ENCODE assay signal across 26 cellular contexts in the genomic region with DNA sequence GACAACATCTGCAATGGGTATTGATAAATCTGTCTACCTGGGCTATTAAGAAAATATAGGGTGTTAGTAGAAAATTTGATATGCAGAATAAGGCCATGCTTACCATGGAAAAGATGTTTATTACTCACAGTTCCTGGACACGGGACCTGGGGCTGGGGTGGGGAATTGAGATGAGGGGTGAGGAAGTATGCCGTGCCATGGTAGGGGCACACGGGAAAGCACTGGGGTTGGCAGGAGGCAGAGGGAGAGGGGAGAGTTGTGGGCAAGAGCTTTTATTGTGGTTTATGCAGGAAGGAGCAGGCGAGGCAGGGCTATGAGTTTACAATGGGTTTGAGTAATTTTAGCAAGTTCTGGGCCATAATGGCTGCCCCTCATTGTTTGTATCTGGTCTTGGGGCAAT.
DNase-seq lines count a peak whose midpoint lies in the region; ATAC-seq and TF ChIP-seq lines count a peak whose summit lies in the region.
"Had no signal": no experiment of that assay in that cellular context is flagged by ENCODE, and none has a peak within 500 bp of the region (broad histone marks: within the 10 kb centered on the region; RNA-seq: fewer than 3 reads in every experiment).

No MANE protein-coding gene starts in this region.

- H3K9me3 ChIP-seq in HEK293 (ENCODE audit: control insufficient read depth, insufficient read depth, low read depth, low read length) = no peaks in the 10 kb centered on the region; the same call in 1 of the 2 replicates

- no peak overlapping the region for H3K4me3 ChIP-seq in HEK293 (ENCODE audit: low read depth, low read length)
- H3K4me3 ChIP-seq: A549, GM12878 had no signal

- peaks cover 2% of the 10 kb centered on the region for H3K9me3 Mint-ChIP-seq in natural killer cell treated with Interleukin-12 subunit alpha and Interleukin-12 subunit beta and Interleukin-15 and Interleukin-18, amount 100 ng/mL, for 72 hours
- H3K9me3 Mint-ChIP-seq in natural killer cell = no peaks in the 10 kb centered on the region
- peaks cover 28% of the 10 kb centered on the region for H3K9me3 Mint-ChIP-seq in WTC11
- peaks cover 6% of the 10 kb centered on the region for H3K9me3 Mint-ChIP-seq in glutamatergic neuron (ENCODE audit: unreplicated experiment)
- peaks cover 15% of the 10 kb centered on the region for H3K9me3 Mint-ChIP-seq in T-helper 2 cell treated with Interferon-gamma antibody and Interleukin-4, amounts not matched to agents 5 μg/mL and 100 μg/mL, for 36 hours

- peak overlapping the region; percentile 10 for H3K4me3 Mint-ChIP-seq in natural killer cell treated with Interleukin-12 subunit alpha and Interleukin-12 subunit beta and Interleukin-15 and Interleukin-18, amount 100 ng/mL, for 72 hours
- H3K4me3 Mint-ChIP-seq in natural killer cell = no peak overlapping the region
- H3K4me3 Mint-ChIP-seq in WTC11 = no peak overlapping the region
- no peak overlapping the region for H3K4me3 Mint-ChIP-seq in glutamatergic neuron (ENCODE audit: unreplicated experiment)
- no peak overlapping the region for H3K4me3 Mint-ChIP-seq in T-helper 2 cell treated with Interferon-gamma antibody and Interleukin-4, amounts not matched to agents 5 μg/mL and 100 μg/mL, for 36 hours
- H3K4me3 Mint-ChIP-seq: B cell; CD14-positive monocyte; CD4-positive, alpha-beta memory T cell; CD4-positive, CD25-positive, alpha-beta regulatory T cell; CD8-positive, alpha-beta memory T cell had no signal

- CTCF ChIA-PET in HEK293 (lab: Yijun Ruan, JAX) = no interaction called here
- CTCF ChIA-PET in WTC11 (lab: Charles Lee) = no interaction called here

- peaks cover 4% of the 10 kb centered on the region for H3K36me3 Mint-ChIP-seq in natural killer cell treated with Interleukin-12 subunit alpha and Interleukin-12 subunit beta and Interleukin-15 and Interleukin-18, amount 100 ng/mL, for 72 hours
- no peaks in the 10 kb centered on the region for H3K36me3 Mint-ChIP-seq in natural killer cell
- H3K36me3 Mint-ChIP-seq in WTC11 = peaks cover 85% of the 10 kb centered on the region
- peaks cover 3% of the 10 kb centered on the region for H3K36me3 Mint-ChIP-seq in glutamatergic neuron (ENCODE audit: unreplicated experiment)
- H3K36me3 Mint-ChIP-seq in T-helper 2 cell treated with Interferon-gamma antibody and Interleukin-4, amounts not matched to agents 5 μg/mL and 100 μg/mL, for 36 hours (ENCODE audit: low read depth) = no peaks in the 10 kb centered on the region
- H3K36me3 Mint-ChIP-seq: CD14-positive monocyte; CD4-positive, CD25-positive, alpha-beta regulatory T cell had no signal

- peaks cover 9 to 12% of the 10 kb centered on the region in 2 donors for H3K4me1 Mint-ChIP-seq in natural killer cell treated with Interleukin-12 subunit alpha and Interleukin-12 subunit beta and Interleukin-15 and Interleukin-18, amount 100 ng/mL, for 72 hours (ENCODE audit: low read depth in 2 of 2)
- H3K4me1 Mint-ChIP-seq in natural killer cell (no peaks in the 10 kb centered on the region), WTC11 (peaks cover 73% of the 10 kb centered on the region), glutamatergic neuron (ENCODE audit: low read depth, unreplicated experiment) (peaks cover 32% of the 10 kb centered on the region)
- no peaks in the 10 kb centered on the region for H3K4me1 Mint-ChIP-seq in T-helper 2 cell treated with Interferon-gamma antibody and Interleukin-4, amounts not matched to agents 5 μg/mL and 100 μg/mL, for 36 hours (ENCODE audit: low read depth)
- H3K4me1 Mint-ChIP-seq: B cell; CD14-positive monocyte; CD4-positive, alpha-beta memory T cell; CD4-positive, CD25-positive, alpha-beta regulatory T cell; CD8-positive, alpha-beta memory T cell had no signal

- ATAC-seq in natural killer cell treated with Interleukin-12 subunit alpha and Interleukin-12 subunit beta and Interleukin-15 and Interleukin-18, amount 100 ng/mL, for 72 hours = no peak
- ATAC-seq in natural killer cell (no peak), WTC11 (no peak), HG02852 (IDR thresholded peaks at IDR 0.05; ENCODE audit: unreplicated experiment) (no peak)
- ATAC-seq: GM12878 had no signal

- no peaks in the 10 kb centered on the region for H3K36me3 ChIP-seq in HEK293 (ENCODE audit: control insufficient read depth in 2 of 2, insufficient read depth in 1 of 2, low read length in 2 of 2)

- POLR2A ChIA-PET in HEK293 (lab: Yijun Ruan, JAX) = no interaction called here
- POLR2A ChIA-PET in WTC11 (lab: Charles Lee) = no interaction called here

- no peaks in the 10 kb centered on the region for H3K4me1 ChIP-seq in HEK293 (ENCODE audit: control insufficient read depth, insufficient read depth, low read length)
- H3K4me1 ChIP-seq: A549 had no signal

- peaks cover 16 to 23% of the 10 kb centered on the region in 2 donors for H3K27me3 Mint-ChIP-seq in natural killer cell treated with Interleukin-12 subunit alpha and Interleukin-12 subunit beta and Interleukin-15 and Interleukin-18, amount 100 ng/mL, for 72 hours
- H3K27me3 Mint-ChIP-seq in natural killer cell (ENCODE audit: low read depth in 2 of 2) (peaks cover 0 to 3% of the 10 kb centered on the region in 2 donors), WTC11 (ENCODE audit: low read depth) (no peaks in the 10 kb centered on the region), glutamatergic neuron (ENCODE audit: unreplicated experiment) (peaks cover 3% of the 10 kb centered on the region)
- no peaks in the 10 kb centered on the region for H3K27me3 Mint-ChIP-seq in T-helper 2 cell treated with Interferon-gamma antibody and Interleukin-4, amounts not matched to agents 5 μg/mL and 100 μg/mL, for 36 hours (ENCODE audit: low read depth)
- H3K27me3 Mint-ChIP-seq: B cell had no signal

- H3K27ac ChIP-seq in HEK293 (ENCODE audit: extremely low read depth, low read depth, low read length) = no peak overlapping the region
- H3K27ac ChIP-seq: 22Rv1 had no signal

- H3K27ac Mint-ChIP-seq in natural killer cell treated with Interleukin-12 subunit alpha and Interleukin-12 subunit beta and Interleukin-15 and Interleukin-18, amount 100 ng/mL, for 72 hours = no peak overlapping the region
- H3K27ac Mint-ChIP-seq in natural killer cell = no peak overlapping the region
- peak overlapping the region; percentile 91 for H3K27ac Mint-ChIP-seq in WTC11
- H3K27ac Mint-ChIP-seq in glutamatergic neuron (ENCODE audit: unreplicated experiment) = peak overlapping the region; percentile 11
- no peak overlapping the region for H3K27ac Mint-ChIP-seq in T-helper 2 cell treated with Interferon-gamma antibody and Interleukin-4, amounts not matched to agents 5 μg/mL and 100 μg/mL, for 36 hours
- H3K27ac Mint-ChIP-seq: B cell; CD14-positive monocyte; CD4-positive, alpha-beta memory T cell; CD4-positive, CD25-positive, alpha-beta regulatory T cell; CD8-positive, alpha-beta memory T cell had no signal

- intact Hi-C loops in natural killer cell (cut with micrococcal nuclease) = no loop called here

- DNase-seq in natural killer cell treated with Interleukin-12 subunit alpha and Interleukin-12 subunit beta and Interleukin-15 and Interleukin-18, amount 100 ng/mL, for 72 hours (ENCODE audit: low spot score) = no peak
- DNase-seq in natural killer cell (no peak), WTC11 (ENCODE audit: low spot score) (no peak), glutamatergic neuron (no peak), NCI-H146 treated with DMSO at 0.1 percent for 48 hours (lab: John Stamatoyannopoulos, UW; ENCODE audit: unreplicated experiment) (no peak)
- no peak for DNase-seq in T-helper 2 cell treated with Interferon-gamma antibody and Interleukin-4, amounts not matched to agents 5 μg/mL and 100 μg/mL, for 36 hours (ENCODE audit: low spot score)
- DNase-seq: AML-193; C1 segment of cervical spinal cord; CD4-positive, alpha-beta memory T cell; CD4-positive, CD25-positive, alpha-beta regulatory T cell; CD8-positive, alpha-beta memory T cell; COR-L47; DMS 273 treated with DMSO at 0.1 percent for 48 hours; DMS153; DMS53; DMS79; DND-41; EL; GDM1 had no signal

- no peak for TF ChIP-seq CTCF in natural killer cell (IDR thresholded peaks at IDR 0.05)
- TF ChIP-seq CTCF in HEK293 (tag by site-specific recombination; IDR thresholded peaks at IDR 0.05) = no peak
- no peak for TF ChIP-seq CTCF in WTC11 (IDR thresholded peaks at IDR 0.05)
- no peak for TF ChIP-seq CTCF in glutamatergic neuron (IDR thresholded peaks at IDR 0.05; ENCODE audit: partially characterized antibody, unreplicated experiment)

TF ChIP-seq in HEK293, 187 proteins besides CTCF, POLR2A, EP300 and RAD21:
- TF ChIP-seq ZNF202 (tag by site-specific recombination; IDR thresholded peaks at IDR 0.05; ENCODE audit: borderline replicate concordance) (no peak), ZNF266 (tag by site-specific recombination; IDR thresholded peaks at IDR 0.05; ENCODE audit: low read depth) (peak; percentile 95)
TF ChIP-seq in HEK293: peak in this region for 1.

TF ChIP-seq in WTC11, 78 proteins besides CTCF, POLR2A, EP300 and RAD21:
- TF ChIP-seq ZNF671 (CRISPR knock-in tag; IDR thresholded peaks at IDR 0.05) (peak; percentile 6; the same call in 1 of the 2 replicates), FOXK1 (CRISPR knock-in tag; IDR thresholded peaks at IDR 0.05) (no peak), AR (CRISPR knock-in tag; IDR thresholded peaks at IDR 0.05) (peak; percentile 54; the same call in 1 of the 2 replicates), IRF2 (CRISPR knock-in tag; IDR thresholded peaks at IDR 0.05; ENCODE audit: borderline replicate concordance, low read depth) (no peak), ZBTB21 (CRISPR knock-in tag; IDR thresholded peaks at IDR 0.05; ENCODE audit: borderline replicate concordance) (no peak), NFATC4 (CRISPR knock-in tag; IDR thresholded peaks at IDR 0.05) (peak; percentile 43; the same call in 1 of the 2 replicates), ZNF121 (CRISPR knock-in tag; IDR thresholded peaks at IDR 0.05) (no peak)

Comparison
In these comparisons a context has a peak if more than half of its experiments do, and no peak if none do; other contexts are left out.
1. H3K27ac Mint-ChIP-seq: peak in WTC11 (single experiment) and glutamatergic neuron (single experiment); none in natural killer cell treated with Interleukin-12 subunit alpha and Interleukin-12 subunit beta and Interleukin-15 and Interleukin-18, amount 100 ng/mL, for 72 hours (0 of 2), natural killer cell (0 of 2) and T-helper 2 cell treated with Interferon-gamma antibody and Interleukin-4, amounts not matched to agents 5 μg/mL and 100 μg/mL, for 36 hours (single experiment).